25 cellular contexts compared by ENCODE assay signal in the genomic region with DNA sequence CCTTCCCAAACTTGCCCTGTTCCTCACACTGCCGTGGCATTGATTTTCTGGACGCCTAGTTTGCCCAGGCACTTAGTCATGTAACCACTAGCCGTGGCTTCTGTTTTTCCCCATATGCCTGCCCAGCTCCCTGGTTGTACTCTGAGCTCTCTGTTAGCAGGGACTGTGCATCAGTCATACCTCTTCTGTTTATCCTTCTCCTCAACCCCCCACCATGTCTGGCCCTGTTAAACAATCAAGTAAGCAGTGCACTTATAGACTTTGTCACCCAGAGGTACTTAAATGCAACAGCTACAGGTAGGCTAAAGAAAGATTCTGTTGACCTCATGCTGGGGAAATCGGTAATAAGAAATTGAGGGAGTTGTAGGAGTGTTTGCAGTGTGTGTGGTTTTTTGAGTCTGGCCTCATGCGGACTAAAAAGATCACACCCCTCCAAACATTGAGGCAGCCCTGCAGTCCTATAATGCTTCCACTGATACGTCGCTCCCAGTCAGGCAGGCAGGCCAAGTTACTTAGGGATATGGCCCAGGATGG.
"Had no signal": no experiment of that assay in that cellular context is flagged by ENCODE, and none has a peak within 500 bp of the region (broad histone marks: within the 10 kb centered on the region; RNA-seq: fewer than 3 reads in every experiment).

No MANE protein-coding gene starts in this region.

- H3K4me3 ChIP-seq: body of pancreas, pancreas, psoas muscle, spleen, testis, transverse colon had no signal

- H3K27ac ChIP-seq: body of pancreas, epithelial cell of prostate, pancreas, psoas muscle, spleen, testis, transverse colon had no signal

- DNase-seq: activated CD4-positive, alpha-beta memory T cell treated with anti-CD3 and anti-CD28 coated beads for 36 hours; activated CD4-positive, alpha-beta T cell treated with anti-CD3 and anti-CD28 coated beads, Interleukin-2, amount 10 ng/mL, durations not matched to agents 24 days and 14 days; activated CD4-positive, CD25-positive, alpha-beta regulatory T cell treated with anti-CD3 and anti-CD28 coated beads, Interleukin-2, amount 50 U/mL, for 72 hours; activated T-cell treated with anti-CD3 and anti-CD28 coated beads, Interleukin-2, amount 50 U/mL, for 4 hours; anterior cingulate cortex; body of pancreas; dermis blood vessel endothelial cell; effector CD4-positive, alpha-beta T cell; islet precursor cell; left cardiac atrium; left ventricle myocardium superior; naive B cell; nucleus accumbens; pancreas; psoas muscle; spleen; stimulated activated naive CD4-positive, alpha-beta T cell treated with Interleukin-2 at 50 U/mL for 16 hours; T-helper 9 cell; testis; transverse colon had no signal

- H3K9me3 ChIP-seq: body of pancreas, pancreas, psoas muscle, spleen, testis, transverse colon had no signal

- H3K4me1 Mint-ChIP-seq: activated naive CD4-positive, alpha-beta T cell treated with anti-CD3 and anti-CD28 coated beads, Interleukin-2, amount 50 U/mL, for 24 hours; naive B cell; neural crest cell had no signal

- H3K27me3 ChIP-seq: body of pancreas, pancreas, spleen, testis, transverse colon had no signal

- H3K9me3 Mint-ChIP-seq: activated CD4-positive, alpha-beta memory T cell treated with anti-CD3 and anti-CD28 coated beads for 36 hours; activated CD4-positive, alpha-beta T cell treated with anti-CD3 and anti-CD28 coated beads, Interleukin-2, amount 10 ng/mL, durations not matched to agents 24 days and 14 days; activated naive CD4-positive, alpha-beta T cell treated with anti-CD3 and anti-CD28 coated beads, Interleukin-2, amount 50 U/mL, for 24 hours; activated T-cell treated with anti-CD3 and anti-CD28 coated beads, Interleukin-2, amount 50 U/mL, for 4 hours; activated T-helper 2 cell treated with anti-CD3 and anti-CD28 coated beads, Interferon-gamma antibody, Interleukin-2, Interleukin-4, amounts not matched to agents 10 μg/mL and 5 μg/mL and 100 μg/mL, durations not matched to agents 14 hours and 24 hours and 36 hours; neural crest cell; T-helper 1 cell treated with Interleukin-12 subunit alpha and Interleukin-12 subunit beta and Interleukin-4 antibody, amounts not matched to agents 30 μg/mL and 1 μg/mL, for 36 hours had no signal

- H3K27ac Mint-ChIP-seq: activated CD4-positive, alpha-beta memory T cell treated with anti-CD3 and anti-CD28 coated beads for 36 hours; activated CD4-positive, alpha-beta T cell treated with anti-CD3 and anti-CD28 coated beads, Interleukin-2, amount 10 ng/mL, durations not matched to agents 24 days and 14 days; activated naive CD4-positive, alpha-beta T cell treated with anti-CD3 and anti-CD28 coated beads, Interleukin-2, amount 50 U/mL, for 24 hours; activated T-helper 2 cell treated with anti-CD3 and anti-CD28 coated beads, Interferon-gamma antibody, Interleukin-2, Interleukin-4, amounts not matched to agents 10 μg/mL and 5 μg/mL and 100 μg/mL, durations not matched to agents 14 hours and 24 hours and 36 hours; T-helper 1 cell treated with Interleukin-12 subunit alpha and Interleukin-12 subunit beta and Interleukin-4 antibody, amounts not matched to agents 30 μg/mL and 1 μg/mL, for 36 hours had no signal

- H3K27me3 Mint-ChIP-seq: activated CD4-positive, alpha-beta memory T cell treated with anti-CD3 and anti-CD28 coated beads for 36 hours; activated CD4-positive, alpha-beta T cell treated with anti-CD3 and anti-CD28 coated beads, Interleukin-2, amount 10 ng/mL, durations not matched to agents 24 days and 14 days; activated naive CD4-positive, alpha-beta T cell treated with anti-CD3 and anti-CD28 coated beads, Interleukin-2, amount 50 U/mL, for 24 hours; naive B cell had no signal

- H3K4me3 Mint-ChIP-seq: activated CD4-positive, alpha-beta memory T cell treated with anti-CD3 and anti-CD28 coated beads for 36 hours; activated CD4-positive, alpha-beta T cell treated with anti-CD3 and anti-CD28 coated beads, Interleukin-2, amount 10 ng/mL, durations not matched to agents 24 days and 14 days; activated naive CD4-positive, alpha-beta T cell treated with anti-CD3 and anti-CD28 coated beads, Interleukin-2, amount 50 U/mL, for 24 hours; activated T-cell treated with anti-CD3 and anti-CD28 coated beads, Interleukin-2, amount 50 U/mL, for 4 hours; naive B cell; neural crest cell; T-helper 1 cell treated with Interleukin-12 subunit alpha and Interleukin-12 subunit beta and Interleukin-4 antibody, amounts not matched to agents 30 μg/mL and 1 μg/mL, for 36 hours had no signal

- H3K4me1 ChIP-seq: body of pancreas, pancreas, spleen, testis, transverse colon had no signal

- ATAC-seq: activated T-cell treated with anti-CD3 and anti-CD28 coated beads, Interleukin-2, amount 50 U/mL, for 4 hours; body of pancreas; left cardiac atrium; left ventricle myocardium superior; pancreas; psoas muscle had no signal
